ENCODE assay signal across 9 cellular contexts in genomic region chr1:1630965-1631792, GRCh38. TPM values are rescaled to one million over a fixed set of nuclear protein-coding genes. Genes with fewer than 3 reads are reported as not detected.
DNase-seq lines count a peak whose midpoint lies in the region; ATAC-seq and TF ChIP-seq lines count a peak whose summit lies in the region.
"Had no signal": no experiment of that assay in that cellular context is flagged by ENCODE, and none has a peak within 500 bp of the region (broad histone marks: within the 10 kb centered on the region; RNA-seq: fewer than 3 reads in every experiment).

No MANE protein-coding gene starts in this region.

- no peaks in the 10 kb centered on the region for H4K20me1 ChIP-seq in DOHH2 (ENCODE audit: control insufficient read depth, insufficient read depth, low read depth, low read length)

- no peaks in the 10 kb centered on the region for H3K9me3 ChIP-seq in DOHH2 (ENCODE audit: control insufficient read depth, insufficient read depth, low read length)
- H3K9me3 ChIP-seq in gastroesophageal sphincter, result no peaks in the 10 kb centered on the region

- POLR2A ChIA-PET in T-cell (lab: Charles Lee), result interaction anchor here in 1 of 2 donors (0.7 kb wide), 1 partner anchor 17 kb away, joined by 3 read pairs; no protein-coding TSS in a partner anchor

- WGBS in gastroesophageal sphincter (ENCODE audit: low coverage in 1 of 2), 2 donors, result 7% methylated on average over 3 of the region's 79 CpGs; no CpG with 5 or more reads in 1 of the 2 donors

- peak overlapping the region; percentile 71 for H3K4me2 ChIP-seq in DOHH2 (ENCODE audit: low read length)

- DNase-seq in T-cell (peak in 7 of 34 experiments; percentile 22 to 35 (median 31)), nucleus accumbens (lab: John Stamatoyannopoulos, UW) (peak in 30 of 56 donors; percentile 3 to 71 (median 34)), COLO668 (lab: John Stamatoyannopoulos, UW; ENCODE audit: unreplicated experiment) (no peak), AML-193 (lab: John Stamatoyannopoulos, UW) (no peak)
- DNase-seq: SHP77 had no signal

- H3K9me2 ChIP-seq in DOHH2 (replicated peaks; ENCODE audit: control insufficient read depth, low read length), result no peaks in the 10 kb centered on the region

- H3K4me1 ChIP-seq in DOHH2 (ENCODE audit: control insufficient read depth, low read length) (peaks cover 20% of the 10 kb centered on the region), gastroesophageal sphincter (peaks cover 0 to 27% (median 9%) of the 10 kb centered on the region in 3 donors)

- TF ChIP-seq CTCF in DOHH2 (IDR thresholded peaks at IDR 0.05; ENCODE audit: low read depth, low read length, poor library complexity, severe bottlenecking), result no peak
- TF ChIP-seq CTCF in gastroesophageal sphincter (IDR thresholded peaks at IDR 0.05), result no peak

- no peak for ATAC-seq in T-cell (replicated peaks in 1 of 4)
- peak; percentile 79 for ATAC-seq in gastroesophageal sphincter
- no peak for ATAC-seq in GM21528 (IDR thresholded peaks at IDR 0.05; ENCODE audit: low FRiP score, unreplicated experiment)
- no peak for ATAC-seq in GM19455 (IDR thresholded peaks at IDR 0.05; ENCODE audit: unreplicated experiment)

- TF ChIP-seq EP300 in gastroesophageal sphincter (IDR thresholded peaks at IDR 0.05), result no peak

- peak overlapping the region; percentile 62 to 69 (median 65) for H3K4me3 Mint-ChIP-seq in T-cell

- H3K27ac ChIP-seq in DOHH2 (ENCODE audit: low read depth, low read length) (no peak overlapping the region), gastroesophageal sphincter (peak overlapping the region in 3 of 4 donors; percentile 78 to 88 (median 83))

- H3K36me3 Mint-ChIP-seq in T-cell, result no peaks in the 10 kb centered on the region

- H3K4me3 ChIP-seq in DOHH2 (ENCODE audit: low read length) (peak overlapping the region; percentile 60), gastroesophageal sphincter (peak overlapping the region in 1 of 2 donors; percentile 45)

- H3K79me2 ChIP-seq in DOHH2 (ENCODE audit: control insufficient read depth, low read length), result no peaks in the 10 kb centered on the region

- CTCF ChIA-PET in T-cell (lab: Charles Lee), result interaction anchor here in 1 of 2 donors (0.6 to 1.1 kb wide), 2 partner anchors 173 to 502 kb away, joined by 3 read pairs; no protein-coding TSS in a partner anchor

- peaks cover 0 to 4% of the 10 kb centered on the region in 2 donors for H3K27me3 Mint-ChIP-seq in T-cell

- no peaks in the 10 kb centered on the region for H3K36me3 ChIP-seq in DOHH2 (ENCODE audit: control insufficient read depth, low read length)
- H3K36me3 ChIP-seq in gastroesophageal sphincter, result peaks cover 0 to 45% of the 10 kb centered on the region in 2 donors

- H3K27ac Mint-ChIP-seq in T-cell, result peak overlapping the region; percentile 39 to 49

- peaks cover 4 to 7% (median 5%) of the 10 kb centered on the region in 3 donors for H3K4me1 Mint-ChIP-seq in T-cell

- H3K9me3 Mint-ChIP-seq in T-cell, result no peaks in the 10 kb centered on the region

- H3K27me3 ChIP-seq in DOHH2 (ENCODE audit: control insufficient read depth, low read length) (no peaks in the 10 kb centered on the region), gastroesophageal sphincter (peaks cover 41% of the 10 kb centered on the region)

- H3F3A ChIP-seq in DOHH2 (ENCODE audit: control insufficient read depth, insufficient read depth), result no peaks in the 10 kb centered on the region

- TF ChIP-seq POLR2A in gastroesophageal sphincter (IDR thresholded peaks at IDR 0.05), result no peak

RNA-seq across cellular contexts. Expression of gene MMP23B, which starts 0.8 kb away (rescaled TPM):
- total RNA-seq in T-cell (10 to 100 TPM in 1 of 5 donors, 1 to 10 TPM in 4; 4.8 to 11.2 (median 6.8) TPM), gastroesophageal sphincter (10 to 100 TPM in 2 of 4 donors, 1 to 10 TPM in 2; 5.5 to 27.2 (median 9.4) TPM)

RNA-seq across cellular contexts. Expression of gene MIB2, which starts 15.9 kb away (rescaled TPM):
- total RNA-seq in T-cell (100 to 1,000 TPM in 3 of 5 donors, 10 to 100 TPM in 2; 68.9 to 105 (median 103) TPM), gastroesophageal sphincter (10 to 100 TPM; 51.4 to 85.3 (median 69.3) TPM)

RNA-seq across cellular contexts. Expression of gene CDK11B, which starts 27.6 kb away (rescaled TPM):
- total RNA-seq in T-cell, result 10 to 100 TPM; 38.0 to 54.3 (median 43.7) TPM
- total RNA-seq in gastroesophageal sphincter, result 10 to 100 TPM; 19.2 to 59.3 (median 25.4) TPM

RNA-seq across cellular contexts. Expression of gene FNDC10, which starts 31.2 kb away (rescaled TPM):
- total RNA-seq in T-cell (1 to 10 TPM; 2.1 to 6.3 (median 5.9) TPM), gastroesophageal sphincter (under 1 TPM in 2 of 4 donors, not detected in 2; 0.54 TPM)

RNA-seq across cellular contexts. Expression of gene SSU72, which starts 56.5 kb away (rescaled TPM):
- total RNA-seq in T-cell (100 to 1,000 TPM; 112 to 135 (median 134) TPM), gastroesophageal sphincter (100 to 1,000 TPM in 2 of 4 donors, 10 to 100 TPM in 2; 90.5 to 109 (median 98.9) TPM)

Comparison
In these comparisons a context has a peak if more than half of its experiments do, and no peak if none do; other contexts are left out.
1. DNase-seq: peak in nucleus accumbens (30 of 56); none in COLO668 (single experiment) and AML-193 (0 of 2).